In the genomic region with DNA sequence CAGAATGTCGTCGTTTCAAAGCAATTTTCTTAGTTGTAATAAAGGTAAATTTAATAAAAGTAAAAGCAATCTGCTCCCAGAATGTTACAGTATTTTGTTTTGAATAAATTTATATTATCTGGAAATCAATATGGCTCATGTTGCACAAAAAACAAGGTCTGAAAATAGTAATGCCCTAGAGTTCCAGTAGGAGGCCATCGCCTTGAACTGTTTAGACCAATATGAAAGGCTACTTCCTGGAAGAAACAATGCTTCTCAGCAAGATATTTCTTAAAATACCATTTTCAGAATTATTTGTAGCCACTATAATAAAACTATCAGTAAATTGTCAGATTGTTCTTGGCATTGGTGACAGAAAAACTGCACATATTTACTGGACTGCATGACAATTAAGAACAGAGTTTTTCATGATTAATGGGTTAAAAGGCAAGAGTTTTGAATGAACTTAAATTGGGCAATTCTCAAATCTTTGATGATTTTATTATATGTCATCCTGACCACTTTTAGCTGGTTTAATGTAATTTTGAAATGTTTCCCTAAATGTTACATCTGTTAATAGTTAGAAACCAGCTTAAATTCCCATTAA, we compare ENCODE assay signal across 15 cellular contexts.
DNase-seq lines count a peak whose midpoint lies in the region; ATAC-seq and TF ChIP-seq lines count a peak whose summit lies in the region.
"Had no signal": no experiment of that assay in that cellular context is flagged by ENCODE, and none has a peak within 500 bp of the region (broad histone marks: within the 10 kb centered on the region; RNA-seq: fewer than 3 reads in every experiment).

No MANE protein-coding gene starts in this region.

- H3K9ac ChIP-seq in GM23248 (no peak overlapping the region), SK-N-MC (ENCODE audit: insufficient read length) (no peak overlapping the region)

- H3F3A ChIP-seq in GM23248 (ENCODE audit: insufficient read depth), result no peaks in the 10 kb centered on the region

- H2AFZ ChIP-seq in GM23248, result no peak overlapping the region

- H3K79me2 ChIP-seq in GM23248 (ENCODE audit: insufficient read depth), result no peaks in the 10 kb centered on the region

- H3K36me3 ChIP-seq in GM23248 (ENCODE audit: low read depth) (no peaks in the 10 kb centered on the region), SK-N-MC (ENCODE audit: insufficient read depth, low read length) (no peaks in the 10 kb centered on the region)
- H3K36me3 ChIP-seq: ovary had no signal

- H3K27me3 ChIP-seq in GM23248 (replicated peaks; ENCODE audit: insufficient read depth), result no peaks in the 10 kb centered on the region
- H3K27me3 ChIP-seq: ovary had no signal

- 94 to 99% methylated on average over 3 of the region's 3 CpGs for WGBS in GM23248 (ENCODE audit: low coverage in 1 of 2, low lambda C conversion rate in 2 of 2, missing lambda C conversion rate in 2 of 2), 2 experiments

- H3K27ac ChIP-seq in GM23248 (no peak overlapping the region), SK-N-MC (peak overlapping the region; percentile 12; the same call in 1 of the 2 replicates)
- H3K27ac ChIP-seq: ovary had no signal

- ATAC-seq in GM21447 (IDR thresholded peaks at IDR 0.05; ENCODE audit: unreplicated experiment) (no peak), GM21529 (IDR thresholded peaks at IDR 0.05; ENCODE audit: unreplicated experiment) (no peak)
- ATAC-seq: stimulated activated effector memory CD8-positive, alpha-beta T cell treated with anti-CD3 and anti-CD28 coated beads, Interleukin-12 subunit alpha, Interleukin-12 subunit beta, amount 100 ng/mL, for 72 hours had no signal

- no peaks in the 10 kb centered on the region for H3K4me1 ChIP-seq in GM23248 (ENCODE audit: insufficient read depth)

- H3K9me3 ChIP-seq in GM23248 (ENCODE audit: low read depth) (peaks cover 3% of the 10 kb centered on the region), SK-N-MC (ENCODE audit: low read depth, low read length) (no peaks in the 10 kb centered on the region)
- H3K9me3 ChIP-seq: ovary had no signal

- no peak overlapping the region for H3K4me2 ChIP-seq in GM23248 (ENCODE audit: unreplicated experiment)

- in situ Hi-C loops in GM23248 (cut with MboI), result no loop called here

- DNase-seq in AG10803 (ENCODE audit: low read depth), result peak; percentile 74
- DNase-seq in GM23248, result peak; percentile 9
- DNase-seq in SK-N-MC (ENCODE audit: low read depth, low spot score), result no peak
- no peak for DNase-seq in fibroblast of the aortic adventitia (ENCODE audit: low read depth)
- DNase-seq in GM10266 (ENCODE audit: extremely low spot score), result no peak
- DNase-seq in NCI-H2029 treated with DMSO at 0.1 percent for 48 hours (lab: John Stamatoyannopoulos, UW), result no peak
- DNase-seq: activated CD4-positive, alpha-beta memory T cell treated with anti-CD3 and anti-CD28 coated beads for 36 hours; activated naive CD4-positive, alpha-beta T cell; CD8-positive, alpha-beta memory T cell; NCI-H1092 treated with DMSO at 0.1 percent for 48 hours; ovary; T-helper 1 cell had no signal

- H3K9me2 ChIP-seq in GM23248 (ENCODE audit: insufficient read depth), result no peaks in the 10 kb centered on the region; the same call in 1 of the 2 replicates

- no peak overlapping the region for H3K4me3 ChIP-seq in AG10803 (ENCODE audit: low read length)
- H3K4me3 ChIP-seq in GM23248, result no peak overlapping the region
- no peak overlapping the region for H3K4me3 ChIP-seq in SK-N-MC
- no peak overlapping the region for H3K4me3 ChIP-seq in fibroblast of the aortic adventitia (ENCODE audit: low read depth, low read length)
- H3K4me3 ChIP-seq: ovary had no signal

- peak; percentile 57 for TF ChIP-seq CTCF in AG10803 (conservative IDR thresholded peaks at IDR 0.05; ENCODE audit: low read length)
- TF ChIP-seq CTCF in fibroblast of the aortic adventitia (IDR thresholded peaks at IDR 0.05; ENCODE audit: insufficient read depth, low read length), result peak; percentile 34
- TF ChIP-seq CTCF in GM10266 (IDR thresholded peaks at IDR 0.05; ENCODE audit: control insufficient read depth, insufficient read depth, low read depth, missing control alignments), result no peak

- H4K20me1 ChIP-seq in GM23248 (ENCODE audit: insufficient read depth), result no peaks in the 10 kb centered on the region

Comparison
In these comparisons a context has a peak if more than half of its experiments do, and no peak if none do; other contexts are left out.
1. DNase-seq: peak in AG10803 (single experiment) and GM23248 (single experiment); none in SK-N-MC (single experiment), fibroblast of the aortic adventitia (single experiment), GM10266 (single experiment) and NCI-H2029 treated with DMSO at 0.1 percent for 48 hours (single experiment).